ENCODE assay signal across 9 cellular contexts in genomic region chr12:77995436-77996167, GRCh38.
DNase-seq lines count a peak whose midpoint lies in the region; ATAC-seq lines count a peak whose summit lies in the region.
"Had no signal": no experiment of that assay in that cellular context is flagged by ENCODE, and none has a peak within 500 bp of the region (broad histone marks: within the 10 kb centered on the region; RNA-seq: fewer than 3 reads in every experiment).

No MANE protein-coding gene starts in this region.

- no peaks in the 10 kb centered on the region for H3K36me3 Mint-ChIP-seq in T-cell

- H3K27ac Mint-ChIP-seq in T-cell: no peak overlapping the region
- H3K27ac Mint-ChIP-seq: activated naive CD4-positive, alpha-beta T cell treated with anti-CD3 and anti-CD28 coated beads for 36 hours; nephron had no signal

- H3K9me3 Mint-ChIP-seq in T-cell: peaks cover 0 to 8% (median 6%) of the 10 kb centered on the region in 3 donors
- H3K9me3 Mint-ChIP-seq: activated naive CD4-positive, alpha-beta T cell treated with anti-CD3 and anti-CD28 coated beads for 36 hours; nephron had no signal

- no peaks in the 10 kb centered on the region for H3K4me1 Mint-ChIP-seq in T-cell

- DNase-seq in NCI-H226 (peak; percentile 82), renal cortical epithelial cell (ENCODE audit: low read depth) (peak; percentile 91), NCI-H69 (lab: John Stamatoyannopoulos, UW) (no peak), T-cell (no peak), Right ventricle myocardium superior (no peak)
- DNase-seq: activated naive CD4-positive, alpha-beta T cell treated with anti-CD3 and anti-CD28 coated beads for 36 hours had no signal

- H3K27me3 Mint-ChIP-seq in T-cell: no peaks in the 10 kb centered on the region

- no peak overlapping the region for H3K4me3 Mint-ChIP-seq in T-cell
- H3K4me3 Mint-ChIP-seq: activated naive CD4-positive, alpha-beta T cell treated with anti-CD3 and anti-CD28 coated beads for 36 hours; nephron had no signal

- ATAC-seq in GM18861 (IDR thresholded peaks at IDR 0.05; ENCODE audit: unreplicated experiment) (peak; percentile 85), HG02610 (IDR thresholded peaks at IDR 0.05; ENCODE audit: unreplicated experiment) (peak; percentile 97), T-cell (replicated peaks in 1 of 4) (no peak), Right ventricle myocardium superior (ENCODE audit: poor library complexity) (no peak)

- intact Hi-C loops in Right ventricle myocardium superior (cut with DNase I): no loop called here

- CTCF ChIA-PET in T-cell (lab: Charles Lee): no interaction called here

- POLR2A ChIA-PET in T-cell (lab: Charles Lee): no interaction called here

Comparison
In these comparisons a context has a peak if more than half of its experiments do, and no peak if none do; other contexts are left out.
1. ATAC-seq: peak in GM18861 (single experiment) and HG02610 (single experiment); none in T-cell (0 of 4) and Right ventricle myocardium superior (single experiment).
2. DNase-seq: peak in NCI-H226 (single experiment) and renal cortical epithelial cell (single experiment); none in NCI-H69 (single experiment), T-cell (0 of 34) and Right ventricle myocardium superior (single experiment).